ENCODE assay signal across 12 cellular contexts in the genomic region with DNA sequence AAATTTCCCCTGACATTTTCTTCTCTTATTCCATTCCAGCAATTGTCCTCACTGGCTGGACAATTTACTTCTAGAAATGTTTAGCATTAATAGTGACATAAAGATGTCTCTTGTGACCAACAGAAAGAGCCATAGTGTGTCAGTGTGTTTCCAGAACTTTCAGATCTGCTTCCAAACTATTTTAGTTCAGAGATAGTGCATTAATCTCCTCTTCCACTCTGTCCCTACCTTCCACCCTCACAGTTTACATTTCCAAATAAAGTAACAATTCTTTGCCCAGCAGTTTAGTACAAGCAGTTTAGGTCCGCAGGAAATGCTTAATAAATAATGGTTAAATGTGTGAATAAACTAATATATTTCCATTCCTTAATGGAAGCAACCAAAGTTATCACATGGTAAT. TPM values are rescaled to one million over a fixed set of nuclear protein-coding genes. Genes with fewer than 3 reads are reported as not detected.
"Had no signal": no experiment of that assay in that cellular context is flagged by ENCODE, and none has a peak within 500 bp of the region (broad histone marks: within the 10 kb centered on the region; RNA-seq: fewer than 3 reads in every experiment).

No MANE protein-coding gene starts in this region.

- ATAC-seq: activated CD4-positive, alpha-beta T cell treated with anti-CD3 and anti-CD28 coated beads for 36 hours; activated T-helper 17 cell treated with anti-CD3 and anti-CD28 coated beads, Interleukin-2, amount 50 U/mL, for 72 hours had no signal

- H3K4me3 Mint-ChIP-seq: activated CD4-positive, alpha-beta memory T cell treated with anti-CD3 and anti-CD28 coated beads, Interleukin-2, amount 10 ng/mL, durations not matched to agents 7 days and 5 days; activated CD4-positive, alpha-beta T cell treated with anti-CD3 and anti-CD28 coated beads for 36 hours; activated naive CD4-positive, alpha-beta T cell treated with anti-CD3 and anti-CD28 coated beads for 36 hours; activated naive CD8-positive, alpha-beta T cell; activated T-helper 17 cell treated with anti-CD3 and anti-CD28 coated beads, Interleukin-2, amount 50 U/mL, for 72 hours; T-helper 2 cell treated with Interferon-gamma antibody and Interleukin-4, amounts not matched to agents 5 μg/mL and 100 μg/mL, for 36 hours had no signal

- H3K27ac ChIP-seq: brain microvascular endothelial cell, SK-N-MC, WERI-Rb-1 had no signal

- H3K4me3 ChIP-seq: SK-N-MC had no signal

- H3K36me3 ChIP-seq: brain microvascular endothelial cell, WERI-Rb-1 had no signal

- H3K27ac Mint-ChIP-seq: activated CD4-positive, alpha-beta memory T cell treated with anti-CD3 and anti-CD28 coated beads, Interleukin-2, amount 10 ng/mL, durations not matched to agents 7 days and 5 days; activated CD4-positive, alpha-beta T cell treated with anti-CD3 and anti-CD28 coated beads for 36 hours; activated naive CD4-positive, alpha-beta T cell treated with anti-CD3 and anti-CD28 coated beads for 36 hours; activated naive CD8-positive, alpha-beta T cell; activated T-helper 17 cell treated with anti-CD3 and anti-CD28 coated beads, Interleukin-2, amount 50 U/mL, for 72 hours; T-helper 2 cell treated with Interferon-gamma antibody and Interleukin-4, amounts not matched to agents 5 μg/mL and 100 μg/mL, for 36 hours had no signal

- H3K4me1 Mint-ChIP-seq: activated CD4-positive, alpha-beta memory T cell treated with anti-CD3 and anti-CD28 coated beads, Interleukin-2, amount 10 ng/mL, durations not matched to agents 7 days and 5 days; activated CD4-positive, alpha-beta T cell treated with anti-CD3 and anti-CD28 coated beads for 36 hours; activated T-helper 17 cell treated with anti-CD3 and anti-CD28 coated beads, Interleukin-2, amount 50 U/mL, for 72 hours had no signal

- H3K9me3 Mint-ChIP-seq: activated CD4-positive, alpha-beta memory T cell treated with anti-CD3 and anti-CD28 coated beads, Interleukin-2, amount 10 ng/mL, durations not matched to agents 7 days and 5 days; activated naive CD4-positive, alpha-beta T cell treated with anti-CD3 and anti-CD28 coated beads for 36 hours; activated T-helper 17 cell treated with anti-CD3 and anti-CD28 coated beads, Interleukin-2, amount 50 U/mL, for 72 hours; T-helper 2 cell treated with Interferon-gamma antibody and Interleukin-4, amounts not matched to agents 5 μg/mL and 100 μg/mL, for 36 hours had no signal

- H3K36me3 Mint-ChIP-seq: activated naive CD8-positive, alpha-beta T cell had no signal

- H3K27me3 ChIP-seq: brain microvascular endothelial cell had no signal

- DNase-seq: activated gamma-delta T cell, NCI-H187 treated with DMSO at 0.1 percent for 48 hours had no signal

RNA-seq across cellular contexts. Expression of a gene that starts 24.5 kb away (rescaled TPM):
- total RNA-seq: activated CD8-positive, alpha-beta memory T cell treated with anti-CD3 and anti-CD28 coated beads for 36 hours had no signal
